ENCODE assay signal across 27 cellular contexts in genomic region chr5:34038838-34039237, GRCh38. TPM values are rescaled to one million over a fixed set of nuclear protein-coding genes. Genes with fewer than 3 reads are reported as not detected.
"Had no signal": no experiment of that assay in that cellular context is flagged by ENCODE, and none has a peak within 500 bp of the region (broad histone marks: within the 10 kb centered on the region; RNA-seq: fewer than 3 reads in every experiment).

No MANE protein-coding gene starts in this region.

- H3K36me3 ChIP-seq: neural progenitor cell had no signal

- DNase-seq: dorsolateral prefrontal cortex; effector CD4-positive, alpha-beta T cell; foreskin fibroblast; gastrocnemius medialis; head of caudate nucleus; kidney; nucleus accumbens; posterior cingulate gyrus; psoas muscle; right cardiac atrium; stimulated activated CD4-positive, alpha-beta T cell treated with anti-CD3 and anti-CD28 coated beads, Interleukin-15, amount 100 ng/mL, for 24 hours; stimulated activated CD4-positive, alpha-beta T cell treated with anti-CD3 and anti-CD28 coated beads, Interleukin-2, amount 100 ng/mL, for 48 hours; stimulated activated CD8-positive, alpha-beta memory T cell treated with anti-CD3 and anti-CD28 coated beads, Interleukin-4, amount 100 ng/mL, for 48 hours; stimulated activated naive CD4-positive, alpha-beta T cell; stimulated activated naive CD8-positive, alpha-beta T cell treated with anti-CD3 and anti-CD28 coated beads, Interleukin-15, amount 100 ng/mL, for 72 hours had no signal

- H3K9me3 Mint-ChIP-seq: memory B cell; natural killer cell treated with Interleukin-12 subunit alpha and Interleukin-12 subunit beta and Interleukin-15 and Interleukin-18, amount 100 ng/mL, for 72 hours; stimulated activated naive CD8-positive, alpha-beta T cell treated with anti-CD3 and anti-CD28 coated beads, Interleukin-15, amount 100 ng/mL, for 72 hours had no signal

- H3K27me3 Mint-ChIP-seq: memory B cell; natural killer cell treated with Interleukin-12 subunit alpha and Interleukin-12 subunit beta and Interleukin-15 and Interleukin-18, amount 100 ng/mL, for 72 hours; stimulated activated naive CD8-positive, alpha-beta T cell treated with anti-CD3 and anti-CD28 coated beads, Interleukin-15, amount 100 ng/mL, for 72 hours had no signal

- H3K27me3 ChIP-seq: dorsolateral prefrontal cortex, gastrocnemius medialis, neural progenitor cell, suprapubic skin had no signal

- H3K27ac ChIP-seq: dorsolateral prefrontal cortex, gastrocnemius medialis, neural progenitor cell, psoas muscle, skin epidermis, suprapubic skin had no signal

- FAIRE-seq: colon, kidney had no signal

- H3K4me2 ChIP-seq: neural progenitor cell had no signal

- H3K27ac Mint-ChIP-seq: memory B cell; natural killer cell treated with Interleukin-12 subunit alpha and Interleukin-12 subunit beta and Interleukin-15 and Interleukin-18, amount 100 ng/mL, for 72 hours; neural progenitor cell; stimulated activated naive CD8-positive, alpha-beta T cell treated with anti-CD3 and anti-CD28 coated beads, Interleukin-15, amount 100 ng/mL, for 72 hours had no signal

- H3K4me3 ChIP-seq: dorsolateral prefrontal cortex, gastrocnemius medialis, lung, neural progenitor cell, psoas muscle, skin epidermis, suprapubic skin had no signal

- H3K4me3 Mint-ChIP-seq: memory B cell; natural killer cell treated with Interleukin-12 subunit alpha and Interleukin-12 subunit beta and Interleukin-15 and Interleukin-18, amount 100 ng/mL, for 72 hours; neural progenitor cell; stimulated activated naive CD8-positive, alpha-beta T cell treated with anti-CD3 and anti-CD28 coated beads, Interleukin-15, amount 100 ng/mL, for 72 hours had no signal

- ATAC-seq: gastrocnemius medialis; natural killer cell treated with Interleukin-12 subunit alpha and Interleukin-12 subunit beta and Interleukin-15 and Interleukin-18, amount 100 ng/mL, for 72 hours; psoas muscle; right cardiac atrium; stimulated activated naive CD8-positive, alpha-beta T cell treated with anti-CD3 and anti-CD28 coated beads, Interleukin-15, amount 100 ng/mL, for 72 hours had no signal

- H3K9ac ChIP-seq: neural progenitor cell had no signal

- H2AFZ ChIP-seq: neural progenitor cell had no signal

- H3K4me1 Mint-ChIP-seq: stimulated activated naive CD8-positive, alpha-beta T cell treated with anti-CD3 and anti-CD28 coated beads, Interleukin-15, amount 100 ng/mL, for 72 hours had no signal

- H3K9me3 ChIP-seq: gastrocnemius medialis, psoas muscle, suprapubic skin had no signal

RNA-seq across cellular contexts. Expression of gene SLC45A2, which starts 54.3 kb away (rescaled TPM):
- total RNA-seq: gastrocnemius medialis, glomerular endothelial cell, osteocyte, renal cortical epithelial cell, ureter had no signal
- polyA plus RNA-seq: esophagus had no signal
